In the genomic region with DNA sequence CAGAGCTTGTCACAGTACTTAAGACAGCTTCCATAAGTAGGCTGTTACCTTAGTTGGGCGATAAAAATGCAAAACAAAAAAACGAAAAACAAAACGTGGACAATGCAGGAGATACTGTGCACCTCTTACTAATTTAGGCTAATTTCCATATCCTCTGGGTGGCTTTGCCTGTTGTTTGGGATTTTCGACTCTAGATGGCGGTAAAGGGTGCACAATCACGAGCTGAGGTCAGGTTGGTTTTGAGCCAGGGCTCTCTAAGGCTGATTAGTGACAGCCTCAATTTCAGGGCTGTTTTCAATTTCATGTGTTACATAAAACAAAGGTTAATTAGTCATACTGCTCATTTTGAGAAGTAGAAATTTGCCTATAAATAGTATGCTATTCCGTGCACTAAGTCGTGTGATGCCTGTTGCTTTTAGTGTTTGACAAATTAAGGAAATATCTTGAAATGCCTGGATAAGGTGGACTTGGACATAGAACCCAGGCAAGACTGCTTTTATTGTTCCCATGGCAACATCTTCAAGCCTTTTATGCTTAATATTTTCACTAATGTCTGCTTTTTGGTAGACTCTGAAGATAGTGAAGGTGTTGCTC, we compare ENCODE assay signal across 8 cellular contexts.
DNase-seq lines count a peak whose midpoint lies in the region; ATAC-seq, FAIRE-seq and TF ChIP-seq lines count a peak whose summit lies in the region.

No MANE protein-coding gene starts in this region.

- H3K4me1 Mint-ChIP-seq in activated T-cell treated with anti-CD3 and anti-CD28 coated beads, Interleukin-2, amount 50 U/mL, for 4 hours (ENCODE audit: low read depth) = peaks cover 7% of the 10 kb centered on the region

- no peak overlapping the region for H3K4me3 ChIP-seq in PC-9
- no peak overlapping the region for H3K4me3 ChIP-seq in foreskin fibroblast (ENCODE audit: low read depth in 1 of 2, low read length in 2 of 2)
- H3K4me3 ChIP-seq in small intestine (ENCODE audit: low read depth in 1 of 2, low read length in 2 of 2) = no peak overlapping the region

- BruUV-seq in PC-9 (replicated peaks; lab: Mats Ljungman, UMichigan) = no TSS peak

- CTCF ChIA-PET in PC-9 (lab: Charles Lee) = no interaction called here

- no peak overlapping the region for H3K4me3 Mint-ChIP-seq in activated T-cell treated with anti-CD3 and anti-CD28 coated beads, Interleukin-2, amount 50 U/mL, for 4 hours

- H3K4me2 ChIP-seq in PC-9 = no peak overlapping the region

- H3F3A ChIP-seq in PC-9 (ENCODE audit: insufficient read depth, low read depth) = no peaks in the 10 kb centered on the region

- POLR2A ChIA-PET in PC-9 (lab: Charles Lee; ENCODE audit: unreplicated experiment) = no interaction called here

- H3K27ac ChIP-seq in PC-9 (no peak overlapping the region), small intestine (ENCODE audit: low read depth in 1 of 2, low read length in 1 of 2) (no peak overlapping the region)

- H3K9me3 ChIP-seq in PC-9 (ENCODE audit: insufficient read depth, low read depth) (no peaks in the 10 kb centered on the region), small intestine (ENCODE audit: control insufficient read depth, low read depth) (no peaks in the 10 kb centered on the region)

- H3K4me1 ChIP-seq in PC-9 (replicated peaks; ENCODE audit: insufficient read depth) = no peaks in the 10 kb centered on the region
- no peaks in the 10 kb centered on the region for H3K4me1 ChIP-seq in small intestine (ENCODE audit: control insufficient read depth in 2 of 2, insufficient read depth in 1 of 2, low read depth in 1 of 2, low read length in 1 of 2)

- intact Hi-C loops in PC-9 (cut with micrococcal nuclease; ENCODE audit: unreplicated experiment) = loop anchor here (5.0 kb wide), 1 partner anchor 1305 kb away; no protein-coding TSS in a partner anchor

- ATAC-seq in GM21619 (IDR thresholded peaks at IDR 0.05; ENCODE audit: unreplicated experiment) = peak; percentile 97
- ATAC-seq in activated T-cell treated with anti-CD3 and anti-CD28 coated beads, Interleukin-2, amount 50 U/mL, for 4 hours = peak; percentile 69 to 95

- no peaks in the 10 kb centered on the region for H3K36me3 Mint-ChIP-seq in activated T-cell treated with anti-CD3 and anti-CD28 coated beads, Interleukin-2, amount 50 U/mL, for 4 hours (ENCODE audit: insufficient read depth)

- no peak overlapping the region for H2AFZ ChIP-seq in PC-9

- H3K27me3 ChIP-seq in PC-9 (ENCODE audit: insufficient read depth, low read depth) (no peaks in the 10 kb centered on the region), small intestine (ENCODE audit: control insufficient read depth in 2 of 2, insufficient read depth in 2 of 2, low read length in 2 of 2) (peaks cover 0 to 6% of the 10 kb centered on the region in 2 donors)

- no peaks in the 10 kb centered on the region for H3K36me3 ChIP-seq in PC-9 (ENCODE audit: low read depth)
- no peaks in the 10 kb centered on the region for H3K36me3 ChIP-seq in small intestine (ENCODE audit: control insufficient read depth in 2 of 2, insufficient read depth in 2 of 2, low read length in 2 of 2)

- DNase-seq in GDM1 (lab: John Stamatoyannopoulos, UW) (peak; percentile 44), HuH-7.5 (ENCODE audit: low spot score) (peak; percentile 5), PC-9 (peak; percentile 36 to 37), foreskin fibroblast (no peak), small intestine (peak; percentile 21), DMS114 treated with DMSO at 0.1 percent for 48 hours (lab: John Stamatoyannopoulos, UW; ENCODE audit: unreplicated experiment) (no peak)
- DNase-seq in activated T-cell treated with anti-CD3 and anti-CD28 coated beads, Interleukin-2, amount 50 U/mL, for 4 hours = peak; percentile 42

- no peaks in the 10 kb centered on the region for H4K20me1 ChIP-seq in PC-9 (ENCODE audit: insufficient read depth)

- 5 to 6% (median 5%) methylated on average over 8 of the region's 8 CpGs for WGBS in small intestine, 3 donors

- peaks cover 4% of the 10 kb centered on the region for H3K9me3 Mint-ChIP-seq in activated T-cell treated with anti-CD3 and anti-CD28 coated beads, Interleukin-2, amount 50 U/mL, for 4 hours

- FAIRE-seq in small intestine (lab: Jason Lieb, UNC) = no peak

- H3K27me3 Mint-ChIP-seq in activated T-cell treated with anti-CD3 and anti-CD28 coated beads, Interleukin-2, amount 50 U/mL, for 4 hours (ENCODE audit: low read depth) = no peaks in the 10 kb centered on the region

- no peaks in the 10 kb centered on the region for H3K9me2 ChIP-seq in PC-9 (ENCODE audit: insufficient read depth)

- H3K79me2 ChIP-seq in PC-9 (ENCODE audit: low read depth) = no peaks in the 10 kb centered on the region

- peak; percentile 80 for TF ChIP-seq CTCF in PC-9 (conservative IDR thresholded peaks at IDR 0.05)
- peak; percentile 19 for TF ChIP-seq CTCF in foreskin fibroblast (IDR thresholded peaks at IDR 0.05; ENCODE audit: low read depth, low read length)

Comparison
In these comparisons a context has a peak if more than half of its experiments do, and no peak if none do; other contexts are left out.
1. DNase-seq: peak in GDM1 (single experiment), HuH-7.5 (single experiment), PC-9 (2 of 2), activated T-cell treated with anti-CD3 and anti-CD28 coated beads, Interleukin-2, amount 50 U/mL, for 4 hours (single experiment) and small intestine (single experiment); none in foreskin fibroblast (0 of 2) and DMS114 treated with DMSO at 0.1 percent for 48 hours (single experiment).